ENCODE assay signal across 12 cellular contexts in the genomic region with DNA sequence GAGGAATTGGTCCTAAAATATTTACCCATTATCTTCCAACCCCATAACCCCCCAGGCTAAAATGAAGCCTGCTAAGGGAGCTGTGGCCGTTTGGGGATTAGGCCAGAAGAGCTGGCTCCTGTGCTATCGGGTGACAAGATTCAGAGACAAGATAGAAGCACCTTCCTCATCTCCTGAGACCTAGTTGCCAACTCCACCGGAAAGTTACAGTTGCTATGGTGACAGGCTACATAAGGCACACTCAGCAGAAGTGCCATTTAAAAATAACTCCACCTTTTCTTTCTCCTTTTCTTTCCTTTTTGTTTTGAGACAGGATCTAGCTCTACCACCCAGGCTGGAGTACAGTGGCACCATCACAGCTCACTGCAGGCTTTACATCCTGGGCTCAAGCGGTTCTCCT. TPM values are rescaled to one million over a fixed set of nuclear protein-coding genes. Genes with fewer than 3 reads are reported as not detected.
A peak's percentile ranks its signal among the peaks of the same experiment; 100 is the strongest.
DNase-seq lines count a peak whose midpoint lies in the region; ATAC-seq, FAIRE-seq and TF ChIP-seq lines count a peak whose summit lies in the region.
"Had no signal": no experiment of that assay in that cellular context is flagged by ENCODE, and none has a peak within 500 bp of the region (broad histone marks: within the 10 kb centered on the region; RNA-seq: fewer than 3 reads in every experiment).

No MANE protein-coding gene starts in this region.

- H3K4me1 ChIP-seq in astrocyte (ENCODE audit: insufficient read depth, low read length) (peaks cover 21% of the 10 kb centered on the region), aorta (ENCODE audit: control insufficient read depth in 1 of 2, insufficient read depth in 2 of 2, low read length in 2 of 2) (no peaks in the 10 kb centered on the region)
- H3K4me1 ChIP-seq: lower lobe of right lung had no signal

- no peaks in the 10 kb centered on the region for H3K27me3 ChIP-seq in astrocyte (ENCODE audit: insufficient read depth, low read length)
- no peaks in the 10 kb centered on the region for H3K27me3 ChIP-seq in aorta (ENCODE audit: control insufficient read depth in 1 of 2, insufficient read depth in 2 of 2, low read length in 1 of 2)
- H3K27me3 ChIP-seq: MG63 had no signal

- DNase-seq in Daoy (ENCODE audit: low read depth) (peak; percentile 38), LNCaP clone FGC (ENCODE audit: low read depth) (peak; percentile 73), astrocyte (ENCODE audit: low read depth) (no peak), nephron progenitor cell (no peak), aorta (no peak)
- DNase-seq: lower lobe of right lung, MG63 had no signal

- intact Hi-C loops in aorta (cut with DNase I): no loop called here

- H3K9me3 Mint-ChIP-seq in astrocyte (ENCODE audit: unreplicated experiment) (peaks cover 4% of the 10 kb centered on the region), nephron progenitor cell (peaks cover 27% of the 10 kb centered on the region)
- H3K9me3 Mint-ChIP-seq: activated naive CD4-positive, alpha-beta T cell treated with anti-CD3 and anti-CD28 coated beads, Interleukin-2, amount 50 U/mL, for 72 hours had no signal

- WGBS in aorta, 2 donors: 68 to 69% methylated on average over 4 of the region's 4 CpGs

- H3K9me3 ChIP-seq in astrocyte (ENCODE audit: insufficient read depth, low read depth, low read length) (no peaks in the 10 kb centered on the region), aorta (ENCODE audit: control insufficient read depth, low read length) (no peaks in the 10 kb centered on the region)
- H3K9me3 ChIP-seq: lower lobe of right lung, MG63 had no signal

- no peaks in the 10 kb centered on the region for H3K79me2 ChIP-seq in astrocyte (ENCODE audit: insufficient read depth, low read length)

- H4K20me1 ChIP-seq in astrocyte (ENCODE audit: insufficient read depth, low read length): no peaks in the 10 kb centered on the region

- no peak for TF ChIP-seq CTCF in LNCaP clone FGC (IDR thresholded peaks at IDR 0.05; ENCODE audit: control insufficient read depth, extremely low read depth, insufficient read depth)
- TF ChIP-seq CTCF in astrocyte (IDR thresholded peaks at IDR 0.05; ENCODE audit: insufficient read depth, low read depth, low read length): no peak
- TF ChIP-seq CTCF in nephron progenitor cell (IDR thresholded peaks at IDR 0.05): no peak

- H3K9ac ChIP-seq in astrocyte (ENCODE audit: low read length): no peak overlapping the region

- no peaks in the 10 kb centered on the region for H3K27me3 Mint-ChIP-seq in astrocyte (ENCODE audit: low read depth, unreplicated experiment)
- no peaks in the 10 kb centered on the region for H3K27me3 Mint-ChIP-seq in nephron progenitor cell (ENCODE audit: low read depth, poor library complexity)

- H3K36me3 Mint-ChIP-seq in astrocyte (ENCODE audit: low read depth, unreplicated experiment) (peaks cover under 1% of the 10 kb centered on the region), nephron progenitor cell (ENCODE audit: low read depth) (peaks cover 6% of the 10 kb centered on the region)
- H3K36me3 Mint-ChIP-seq: activated naive CD4-positive, alpha-beta T cell treated with anti-CD3 and anti-CD28 coated beads, Interleukin-2, amount 50 U/mL, for 72 hours had no signal

- ATAC-seq in HG03378 (IDR thresholded peaks at IDR 0.05; ENCODE audit: unreplicated experiment) (no peak), aorta (ENCODE audit: low FRiP score) (no peak), HG02981 (IDR thresholded peaks at IDR 0.05; ENCODE audit: unreplicated experiment) (no peak), HG03457 (IDR thresholded peaks at IDR 0.05; ENCODE audit: unreplicated experiment) (no peak)
- ATAC-seq: activated naive CD4-positive, alpha-beta T cell treated with anti-CD3 and anti-CD28 coated beads, Interleukin-2, amount 50 U/mL, for 72 hours; lower lobe of right lung had no signal

- no peak overlapping the region for H3K4me2 ChIP-seq in astrocyte (ENCODE audit: low read length)

- H3K27ac ChIP-seq in astrocyte (ENCODE audit: low read depth, low read length): no peak overlapping the region
- H3K27ac ChIP-seq in aorta (ENCODE audit: low read depth in 1 of 2, low read length in 2 of 2): no peak overlapping the region
- H3K27ac ChIP-seq: lower lobe of right lung had no signal

- no peak for FAIRE-seq in astrocyte (lab: Jason Lieb, UNC)

- H3K27ac Mint-ChIP-seq in astrocyte (ENCODE audit: unreplicated experiment) (peak overlapping the region; percentile 63), nephron progenitor cell (peak overlapping the region; percentile 85)
- H3K27ac Mint-ChIP-seq: activated naive CD4-positive, alpha-beta T cell treated with anti-CD3 and anti-CD28 coated beads, Interleukin-2, amount 50 U/mL, for 72 hours had no signal

- no peak overlapping the region for H2AFZ ChIP-seq in astrocyte (ENCODE audit: low read depth, low read length)

- H3K36me3 ChIP-seq in astrocyte (ENCODE audit: insufficient read depth, low read length) (no peaks in the 10 kb centered on the region), aorta (ENCODE audit: control insufficient read depth in 1 of 2, insufficient read depth in 2 of 2, low read length in 1 of 2) (no peaks in the 10 kb centered on the region)
- H3K36me3 ChIP-seq: lower lobe of right lung, MG63 had no signal

- peaks cover 21% of the 10 kb centered on the region for H3K4me1 Mint-ChIP-seq in astrocyte (ENCODE audit: low read depth, unreplicated experiment)
- H3K4me1 Mint-ChIP-seq in nephron progenitor cell: peaks cover 45% of the 10 kb centered on the region

- no peak overlapping the region for H3K4me3 Mint-ChIP-seq in astrocyte (ENCODE audit: unreplicated experiment)
- no peak overlapping the region for H3K4me3 Mint-ChIP-seq in nephron progenitor cell

- H3K4me3 ChIP-seq in LNCaP clone FGC (ENCODE audit: low read depth, low read length) (no peak overlapping the region), astrocyte (ENCODE audit: insufficient read depth, low read depth, low read length) (no peak overlapping the region), aorta (ENCODE audit: low read length in 2 of 2) (no peak overlapping the region)
- H3K4me3 ChIP-seq: lower lobe of right lung, MG63 had no signal

RNA-seq across cellular contexts. Expression of gene ROR1, which starts 43.6 kb away (rescaled TPM):
- total RNA-seq in Daoy (2014; rRNA removed; shearing (Covaris generic)): 13.2 and 17.4 TPM in 2 replicates
- total RNA-seq in astrocyte (38.3 and 40.5 TPM in 2 replicates), aorta (10 to 100 TPM; 18.7 to 30.9 TPM)
- 1 to 10 TPM; 4.0 to 4.2 TPM for polyA plus RNA-seq in aorta
- total RNA-seq: T-helper 2 cell treated with Interferon-gamma antibody and Interleukin-4, amounts not matched to agents 100 ng/mL and 5 ng/mL, for 36 hours had no signal

Comparison
In these comparisons a context has a peak if more than half of its experiments do, and no peak if none do; other contexts are left out.
1. DNase-seq: peak in Daoy (single experiment) and LNCaP clone FGC (single experiment); none in astrocyte (single experiment), nephron progenitor cell (single experiment) and aorta (0 of 2).